ENCODE assay signal across 15 cellular contexts in genomic region chr10:128084364-128084763, GRCh38. TPM values are rescaled to one million over a fixed set of nuclear protein-coding genes. Genes with fewer than 3 reads are reported as not detected.
DNase-seq lines count a peak whose midpoint lies in the region; ATAC-seq and TF ChIP-seq lines count a peak whose summit lies in the region.
"Had no signal": no experiment of that assay in that cellular context is flagged by ENCODE, and none has a peak within 500 bp of the region (broad histone marks: within the 10 kb centered on the region; RNA-seq: fewer than 3 reads in every experiment).

No MANE protein-coding gene starts in this region.

- H2BK120ac ChIP-seq in H9 (ENCODE audit: low read depth, low read length, poor library complexity, severe bottlenecking), result no peak overlapping the region

- no peaks in the 10 kb centered on the region for H3K79me1 ChIP-seq in H9 (ENCODE audit: insufficient read depth, low read depth, low read length, poor library complexity, severe bottlenecking)

- no peaks in the 10 kb centered on the region for H3K9me3 Mint-ChIP-seq in H9
- H3K9me3 Mint-ChIP-seq in WTC11, result no peaks in the 10 kb centered on the region

- H2BK20ac ChIP-seq in H9 (ENCODE audit: low read depth, low read length, poor library complexity, severe bottlenecking), result no peak overlapping the region

- no peak overlapping the region; a peak in 1 of 5 replicates for H3K4me3 Mint-ChIP-seq in H9
- H3K4me3 Mint-ChIP-seq in WTC11, result no peak overlapping the region

- no peak overlapping the region for H3K56ac ChIP-seq in H9 (ENCODE audit: insufficient read length, low read depth, low read length)

- no peak overlapping the region for H3T11ph ChIP-seq in H9 (ENCODE audit: low read length)

- peaks cover 15% of the 10 kb centered on the region for H3K4me1 ChIP-seq in H9 (ENCODE audit: insufficient read depth, low read length)
- no peaks in the 10 kb centered on the region for H3K4me1 ChIP-seq in suprapubic skin
- H3K4me1 ChIP-seq in SJCRH30, result peaks cover 16% of the 10 kb centered on the region

- H2AK5ac ChIP-seq in H9 (ENCODE audit: insufficient read length, low read length), result no peak overlapping the region

- H4K20me1 ChIP-seq in H9 (ENCODE audit: control insufficient read depth, insufficient read depth, insufficient read length), result no peaks in the 10 kb centered on the region

- TF ChIP-seq POLR2A in suprapubic skin (IDR thresholded peaks at IDR 0.05), result no peak

- H3K23me2 ChIP-seq in H9 (ENCODE audit: insufficient read length, low read depth, low read length, poor library complexity, severe bottlenecking), result no peaks in the 10 kb centered on the region

- no peak overlapping the region for H2BK5ac ChIP-seq in H9 (ENCODE audit: insufficient read length, low read length)

- H3K14ac ChIP-seq in H9 (ENCODE audit: insufficient read depth, low read length), result no peak overlapping the region

- H3K27ac ChIP-seq in H9 (ENCODE audit: insufficient read length, low read depth, low read length) (no peak overlapping the region), suprapubic skin (no peak overlapping the region), SJCRH30 (no peak overlapping the region)
- H3K27ac ChIP-seq: PC-9 had no signal

- no peak for TF ChIP-seq CTCF in H9 (conservative IDR thresholded peaks at IDR 0.05)
- TF ChIP-seq CTCF in WTC11 (IDR thresholded peaks at IDR 0.05), result no peak
- no peak for TF ChIP-seq CTCF in suprapubic skin (IDR thresholded peaks at IDR 0.05)

- no peak overlapping the region for H3K18ac ChIP-seq in H9 (ENCODE audit: insufficient read length, low read depth, low read length)

- DNase-seq in H9, result peak; percentile 15
- no peak for DNase-seq in WTC11 (ENCODE audit: low spot score)
- DNase-seq in mesenteric fat pad (ENCODE audit: low spot score), result peak; percentile 55
- peak; percentile 29 to 54 for DNase-seq in suprapubic skin (ENCODE audit: low spot score in 2 of 2)
- no peak for DNase-seq in SJCRH30
- DNase-seq: ACHN, C1 segment of cervical spinal cord, DMS79, NCI-H1436, NCI-H1930, NCI-H345, NCI-H524 treated with DMSO at 0.1 percent for 48 hours, PC-9 had no signal

- H3K4me1 Mint-ChIP-seq in H9 (peaks cover 49 to 51% of the 10 kb centered on the region in 2 experiments), WTC11 (peaks cover 40% of the 10 kb centered on the region)

- H3K9me3 ChIP-seq in H9 (ENCODE audit: control insufficient read depth, low read depth, low read length) (no peaks in the 10 kb centered on the region), suprapubic skin (no peaks in the 10 kb centered on the region), SJCRH30 (replicated peaks) (no peaks in the 10 kb centered on the region)

- no peak overlapping the region for H2AFZ ChIP-seq in H9 (ENCODE audit: low read length)
- H2AFZ ChIP-seq: PC-9 had no signal

- CTCF ChIA-PET in WTC11 (lab: Charles Lee), result interaction anchor here (0.8 to 3.1 kb wide), 3 partner anchors 15 to 369 kb away, joined by 3 to 15 read pairs (median 4); no protein-coding TSS in a partner anchor

- no peak for TF ChIP-seq EP300 in suprapubic skin (IDR thresholded peaks at IDR 0.05)

- H2BK15ac ChIP-seq in H9 (ENCODE audit: low read depth, low read length), result no peak overlapping the region

- no peak overlapping the region for H2BK12ac ChIP-seq in H9 (ENCODE audit: insufficient read length, low read depth, low read length)

- H3K4me2 ChIP-seq in H9 (ENCODE audit: insufficient read depth, insufficient read length, low read length), result no peak overlapping the region
- H3K4me2 ChIP-seq: PC-9 had no signal

- peaks cover 29% of the 10 kb centered on the region for H3K36me3 ChIP-seq in suprapubic skin
- H3K36me3 ChIP-seq in SJCRH30, result no peaks in the 10 kb centered on the region

- no peak overlapping the region for H3K4ac ChIP-seq in H9 (ENCODE audit: low read depth, low read length)

- H3K27me3 Mint-ChIP-seq in H9 (ENCODE audit: low read depth) (peaks cover 2% of the 10 kb centered on the region), WTC11 (ENCODE audit: low read depth) (no peaks in the 10 kb centered on the region)

- no CpG with 5 or more reads among the region's 10 CpGs for WGBS in H9 (ENCODE audit: extremely low coverage, insufficient read length, low lambda C conversion rate)
- 93% methylated on average over 10 of the region's 10 CpGs for WGBS in suprapubic skin

- no peak overlapping the region for H3K9ac ChIP-seq in H9 (ENCODE audit: extremely low read depth, insufficient read length, low read length)

- no peak overlapping the region; a peak in 1 of 7 replicates for H3K27ac Mint-ChIP-seq in H9
- H3K27ac Mint-ChIP-seq in WTC11, result 0 out of 2 replicates have a peak overlapping the region, but pooled peaks have one; percentile 9

- H3K79me2 ChIP-seq in H9 (ENCODE audit: insufficient read depth, low read length), result no peaks in the 10 kb centered on the region

- no peak for ATAC-seq in WTC11
- no peak for ATAC-seq in HG03196 (IDR thresholded peaks at IDR 0.05; ENCODE audit: unreplicated experiment)
- no peak for ATAC-seq in GM21528 (IDR thresholded peaks at IDR 0.05; ENCODE audit: low FRiP score, unreplicated experiment)

- H3K36me3 Mint-ChIP-seq in H9 (ENCODE audit: insufficient read depth in 1 of 3, low read depth in 3 of 3), result no peaks in the 10 kb centered on the region
- no peaks in the 10 kb centered on the region for H3K36me3 Mint-ChIP-seq in WTC11

- H3K27me3 ChIP-seq in H9 (ENCODE audit: insufficient read depth, low read length) (no peaks in the 10 kb centered on the region), suprapubic skin (no peaks in the 10 kb centered on the region), SJCRH30 (no peaks in the 10 kb centered on the region)

- H4K91ac ChIP-seq in H9 (ENCODE audit: insufficient read length, low read depth, low read length), result no peak overlapping the region

- no peak overlapping the region for H4K5ac ChIP-seq in H9 (ENCODE audit: insufficient read length, low read depth, low read length)

- H3K23ac ChIP-seq in H9 (ENCODE audit: insufficient read length, low read depth, low read length), result no peak overlapping the region

- no peak overlapping the region for H4K8ac ChIP-seq in H9 (replicated peaks; ENCODE audit: insufficient read length, low read depth, low read length)

- POLR2A ChIA-PET in WTC11 (lab: Charles Lee), result no interaction called here

- H3K4me3 ChIP-seq in suprapubic skin (no peak overlapping the region), SJCRH30 (no peak overlapping the region)
- H3K4me3 ChIP-seq: PC-9 had no signal

TF ChIP-seq in WTC11, 78 proteins besides CTCF, POLR2A, EP300 and RAD21:
- TF ChIP-seq PRRX2 (CRISPR knock-in tag; IDR thresholded peaks at IDR 0.05) (no peak), FOXP1 (CRISPR knock-in tag; IDR thresholded peaks at IDR 0.05; ENCODE audit: borderline replicate concordance) (no peak), ETV6 (CRISPR knock-in tag; IDR thresholded peaks at IDR 0.05) (no peak), SMAD3 (CRISPR knock-in tag; IDR thresholded peaks at IDR 0.05; ENCODE audit: borderline replicate concordance) (no peak), CREM (CRISPR knock-in tag; IDR thresholded peaks at IDR 0.05) (no peak), AFF4 (CRISPR knock-in tag; IDR thresholded peaks at IDR 0.05; ENCODE audit: borderline replicate concordance) (no peak), KAT7 (CRISPR knock-in tag; IDR thresholded peaks at IDR 0.05; ENCODE audit: borderline replicate concordance) (no peak), ZNF121 (CRISPR knock-in tag; IDR thresholded peaks at IDR 0.05) (no peak), ZNF263 (CRISPR knock-in tag; IDR thresholded peaks at IDR 0.05; ENCODE audit: low read depth) (no peak), SMAD4 (CRISPR knock-in tag; IDR thresholded peaks at IDR 0.05) (no peak), GRHL2 (CRISPR knock-in tag; IDR thresholded peaks at IDR 0.05; ENCODE audit: insufficient replicate concordance, severe bottlenecking) (no peak), ELF4 (CRISPR knock-in tag; IDR thresholded peaks at IDR 0.05; ENCODE audit: low read depth) (no peak), TEAD4 (CRISPR knock-in tag; IDR thresholded peaks at IDR 0.05) (no peak), JAZF1 (CRISPR knock-in tag; IDR thresholded peaks at IDR 0.05) (no peak)

RNA-seq across cellular contexts. Expression of gene MKI67, which starts 41.9 kb away (rescaled TPM):
- 99.0 and 108 TPM in 2 replicates for total RNA-seq in H9 (2021)
- total RNA-seq in WTC11 (2021), result 93.6 to 118 TPM (median 96.5 TPM) in 3 replicates
- 0.39 TPM for total RNA-seq in mesenteric fat pad
- total RNA-seq in suprapubic skin, result 10 to 100 TPM in 1 of 4 donors, 1 to 10 TPM in 3; 5.6 to 13.0 (median 8.9) TPM
- 84.9 and 90.0 TPM in 2 replicates for total RNA-seq in SJCRH30 (2014; rRNA removed; shearing (Covaris generic))

Comparison
In these comparisons a context has a peak if more than half of its experiments do, and no peak if none do; other contexts are left out.
1. DNase-seq: peak in H9 (single experiment), mesenteric fat pad (single experiment) and suprapubic skin (2 of 2); none in WTC11 (single experiment) and SJCRH30 (0 of 2).